ENCODE assay signal across 2 cellular contexts in genomic region chr2:106108351-106108750, GRCh38.
TF ChIP-seq lines count a peak whose summit lies in the region.

No MANE protein-coding gene starts in this region.

TF ChIP-seq in IMR-90, 13 proteins besides CTCF, POLR2A, EP300 and RAD21:
- TF ChIP-seq SMC3 (IDR thresholded peaks at IDR 0.05; ENCODE audit: low read depth, low read length) (peak; percentile 32; the same call in 1 of the 2 replicates), FOS (IDR thresholded peaks at IDR 0.05; ENCODE audit: low read depth, low read length) (no peak)

TF ChIP-seq in H1, 55 proteins besides CTCF, POLR2A, EP300 and RAD21:
- TF ChIP-seq SIN3A (conservative IDR thresholded peaks at IDR 0.05 in 1 of 2, IDR thresholded peaks at IDR 0.05 in 1 of 2; ENCODE audit: low read depth in 1 of 2, low read length in 2 of 2) (no peak), TBP (IDR thresholded peaks at IDR 0.05; ENCODE audit: low read depth, low read length) (no peak), RNF2 (IDR thresholded peaks at IDR 0.05; ENCODE audit: borderline replicate concordance, low read depth, low read length, missing control alignments, poor library complexity, severe bottlenecking) (no peak), YY1 (IDR thresholded peaks at IDR 0.05; ENCODE audit: low read depth, low read length) (no peak), SAP30 (IDR thresholded peaks at IDR 0.05; ENCODE audit: insufficient read depth, insufficient replicate concordance, low read length) (no peak), PHF8 (conservative IDR thresholded peaks at IDR 0.05; ENCODE audit: low read depth, low read length) (no peak), ATF2 (IDR thresholded peaks at IDR 0.05; ENCODE audit: low read length) (no peak), MAFK (IDR thresholded peaks at IDR 0.05; ENCODE audit: low read depth, low read length) (no peak), MAX (IDR thresholded peaks at IDR 0.05) (no peak), CHD7 (IDR thresholded peaks at IDR 0.05; ENCODE audit: insufficient replicate concordance, low read length) (no peak), CHD2 (IDR thresholded peaks at IDR 0.05; ENCODE audit: low read length) (no peak), CREB1 (IDR thresholded peaks at IDR 0.05) (no peak), HDAC6 (IDR thresholded peaks at IDR 0.05; ENCODE audit: low read depth, low read length) (no peak), ZNF274 (IDR thresholded peaks at IDR 0.05; ENCODE audit: borderline replicate concordance, extremely low read depth, low read length) (no peak), TEAD4 (IDR thresholded peaks at IDR 0.05; ENCODE audit: low read depth, low read length) (no peak), GTF2F1 (IDR thresholded peaks at IDR 0.05; ENCODE audit: borderline replicate concordance, low read depth, low read length) (no peak), CBX5 (IDR thresholded peaks at IDR 0.05; ENCODE audit: low read depth, low read length) (no peak), CTBP2 (IDR thresholded peaks at IDR 0.05; ENCODE audit: borderline replicate concordance, insufficient read depth, insufficient read length, low read length) (no peak), JUN (IDR thresholded peaks at IDR 0.05; ENCODE audit: low read depth, low read length) (no peak), TCF12 (IDR thresholded peaks at IDR 0.05; ENCODE audit: low read depth, low read length) (no peak)
